ENCODE assay signal across 21 cellular contexts in genomic region chr7:117155694-117156093, GRCh38.
"Had no signal": no experiment of that assay in that cellular context is flagged by ENCODE, and none has a peak within 500 bp of the region (broad histone marks: within the 10 kb centered on the region; RNA-seq: fewer than 3 reads in every experiment).

No MANE protein-coding gene starts in this region.

- H3K27me3 ChIP-seq: dorsolateral prefrontal cortex, spleen, tibial nerve had no signal

- H3K27ac ChIP-seq: dorsolateral prefrontal cortex, lower lobe of right lung, spleen, tibial nerve, WERI-Rb-1 had no signal

- DNase-seq: activated CD4-positive, alpha-beta T cell treated with anti-CD3 and anti-CD28 coated beads for 48 hours; activated CD4-positive, alpha-beta T cell treated with anti-CD3 and anti-CD28 coated beads, Interleukin-2, amount 50 U/mL, for 48 hours; activated CD8-positive, alpha-beta memory T cell treated with anti-CD3 and anti-CD28 coated beads for 24 hours; activated effector memory CD4-positive, alpha-beta T cell treated with Interleukin-2 at 50 U/mL for 16 hours; activated naive CD4-positive, alpha-beta T cell treated with Interleukin-2 at 50 U/mL for 16 hours; anterior cingulate cortex; dorsolateral prefrontal cortex; effector memory CD4-positive, alpha-beta T cell; head of caudate nucleus; hippocampal formation; immature natural killer cell; kidney; lower lobe of right lung; mesenchymal stem cell; spleen; stimulated activated naive CD4-positive, alpha-beta T cell; T-helper 9 cell; WERI-Rb-1 had no signal

- H3K36me3 ChIP-seq: lower lobe of right lung, spleen, tibial nerve, WERI-Rb-1 had no signal

- H3K4me3 ChIP-seq: coronary artery, dorsolateral prefrontal cortex, lower lobe of right lung, spleen, tibial nerve had no signal

- H3K9me3 ChIP-seq: lower lobe of right lung, spleen, tibial nerve had no signal

- ATAC-seq: activated CD4-positive, CD25-positive, alpha-beta regulatory T cell treated with anti-CD3 and anti-CD28 coated beads, Interleukin-2, amount 50 U/mL, for 24 hours; lower lobe of right lung had no signal
